8 cellular contexts compared by ENCODE assay signal in the genomic region with DNA sequence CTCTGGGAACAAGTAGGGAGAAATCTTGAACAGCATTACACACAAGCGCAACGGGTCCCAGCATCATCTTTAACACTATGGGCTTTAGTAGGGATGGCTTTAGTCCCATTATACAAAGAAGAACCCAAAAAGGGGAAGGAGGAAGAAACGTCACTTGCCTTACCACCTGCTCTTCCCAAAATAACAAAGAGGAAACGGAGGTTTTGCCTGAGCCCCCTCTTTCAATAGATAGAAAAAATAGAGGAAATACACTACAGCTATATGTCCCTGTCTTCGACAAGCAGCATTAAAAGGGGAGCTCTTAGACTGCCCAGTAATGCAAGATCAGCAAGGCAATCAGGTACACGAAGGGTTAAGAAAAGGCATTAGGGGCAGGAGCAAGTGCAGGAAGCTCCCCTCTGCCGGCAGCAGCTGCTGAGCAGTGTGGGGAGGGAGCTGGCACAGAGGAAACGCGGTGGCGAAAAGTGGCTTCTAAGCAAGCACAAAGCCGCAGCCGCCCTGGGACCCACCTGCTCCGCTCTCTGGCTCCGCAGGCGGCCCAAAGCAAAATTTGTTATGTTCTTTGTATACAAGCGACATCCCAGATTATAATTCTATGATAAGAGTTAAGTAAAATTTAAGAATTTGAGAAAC.
DNase-seq lines count a peak whose midpoint lies in the region; ATAC-seq and TF ChIP-seq lines count a peak whose summit lies in the region.
"Not testable (repeated sequence)": the region's sequence is repeated elsewhere in the genome, so short reads cannot be mapped to it uniquely, and the experiment has no call there.

No MANE protein-coding gene starts in this region.

- CTCF ChIA-PET in CD4-positive, alpha-beta memory T cell (lab: Charles Lee; ENCODE audit: partially characterized antibody): not testable (repeated sequence)
- CTCF ChIA-PET in activated CD8-positive, alpha-beta T cell treated with anti-CD3 and anti-CD28 coated beads for 36 hours (lab: Charles Lee): interaction anchor here (1.2 kb wide), 1 partner anchor 37 kb away, joined by 3 read pairs; no protein-coding TSS in a partner anchor

- H3K4me1 Mint-ChIP-seq in CD4-positive, alpha-beta memory T cell: peaks cover 10 to 21% (median 15%) of the 10 kb centered on the region in 4 donors
- H3K4me1 Mint-ChIP-seq in activated CD8-positive, alpha-beta T cell treated with anti-CD3 and anti-CD28 coated beads for 36 hours (ENCODE audit: low read depth): peaks cover 26% of the 10 kb centered on the region
- H3K4me1 Mint-ChIP-seq in stimulated activated effector memory CD8-positive, alpha-beta T cell treated with anti-CD3 and anti-CD28 coated beads, Interleukin-12 subunit alpha, Interleukin-12 subunit beta, amount 100 ng/mL, for 72 hours: peaks cover 28% of the 10 kb centered on the region

- H3K9me3 ChIP-seq in CD4-positive, alpha-beta memory T cell (ENCODE audit: control insufficient read depth in 1 of 2, low read length in 2 of 2); Karpas-422 (ENCODE audit: low read length); OCI-LY1 (ENCODE audit: low read length): not testable (repeated sequence)

- ATAC-seq in GM18873 (IDR thresholded peaks at IDR 0.05; ENCODE audit: low FRiP score, unreplicated experiment) (peak; percentile 44), HG02973 (IDR thresholded peaks at IDR 0.05; ENCODE audit: unreplicated experiment) (peak; percentile 61)
- peak; percentile 50 for ATAC-seq in activated CD8-positive, alpha-beta T cell treated with anti-CD3 and anti-CD28 coated beads for 36 hours
- peak; percentile 84 for ATAC-seq in stimulated activated effector memory CD8-positive, alpha-beta T cell treated with anti-CD3 and anti-CD28 coated beads, Interleukin-12 subunit alpha, Interleukin-12 subunit beta, amount 100 ng/mL, for 72 hours

- not testable (repeated sequence) for H3K36me3 Mint-ChIP-seq in CD4-positive, alpha-beta memory T cell; activated CD8-positive, alpha-beta T cell treated with anti-CD3 and anti-CD28 coated beads for 36 hours (ENCODE audit: low read depth); stimulated activated effector memory CD8-positive, alpha-beta T cell treated with anti-CD3 and anti-CD28 coated beads, Interleukin-12 subunit alpha, Interleukin-12 subunit beta, amount 100 ng/mL, for 72 hours

- H2AFZ ChIP-seq in Karpas-422 (ENCODE audit: low read length); OCI-LY1 (ENCODE audit: low read length): not testable (repeated sequence)

- H4K20me1 ChIP-seq in Karpas-422 (ENCODE audit: insufficient read depth, low read depth, low read length); OCI-LY1 (ENCODE audit: insufficient read depth, low read length): not testable (repeated sequence)

- H3K9ac ChIP-seq in Karpas-422 (ENCODE audit: low read length): not testable (repeated sequence)
- H3K9ac ChIP-seq in OCI-LY1 (ENCODE audit: low read length): peak overlapping the region; percentile 51; the same call in 1 of the 2 replicates

- DNase-seq in CD4-positive, alpha-beta memory T cell: peak in 3 of 5 donors; percentile 49 to 52 (median 51)
- DNase-seq in Karpas-422: peak; percentile 76
- peak; percentile 60 for DNase-seq in activated CD8-positive, alpha-beta T cell treated with anti-CD3 and anti-CD28 coated beads for 36 hours
- peak; percentile 11 for DNase-seq in germinal center (ENCODE audit: low spot score)
- not testable (repeated sequence) for DNase-seq in stimulated activated effector memory CD8-positive, alpha-beta T cell treated with anti-CD3 and anti-CD28 coated beads, Interleukin-12 subunit alpha, Interleukin-12 subunit beta, amount 100 ng/mL, for 72 hours (ENCODE audit: low spot score in 2 of 2)

- H3K4me3 Mint-ChIP-seq in CD4-positive, alpha-beta memory T cell: peak overlapping the region in 5 of 8 donors; percentile 51 to 61 (median 59)
- peak overlapping the region; percentile 31 for H3K4me3 Mint-ChIP-seq in activated CD8-positive, alpha-beta T cell treated with anti-CD3 and anti-CD28 coated beads for 36 hours
- peak overlapping the region; percentile 21 for H3K4me3 Mint-ChIP-seq in stimulated activated effector memory CD8-positive, alpha-beta T cell treated with anti-CD3 and anti-CD28 coated beads, Interleukin-12 subunit alpha, Interleukin-12 subunit beta, amount 100 ng/mL, for 72 hours

- TF ChIP-seq CTCF in OCI-LY1 (IDR thresholded peaks at IDR 0.05; ENCODE audit: low read length); activated CD8-positive, alpha-beta T cell treated with anti-CD3 and anti-CD28 coated beads for 36 hours (IDR thresholded peaks at IDR 0.05): not testable (repeated sequence)

- H3K36me3 ChIP-seq in CD4-positive, alpha-beta memory T cell (ENCODE audit: insufficient read depth, low read length); Karpas-422 (ENCODE audit: insufficient read depth, low read length); OCI-LY1 (ENCODE audit: insufficient read depth, low read length): not testable (repeated sequence)

- not testable (repeated sequence) for H3F3A ChIP-seq in OCI-LY1 (ENCODE audit: insufficient read depth, low read length)

- H3K4me1 ChIP-seq in CD4-positive, alpha-beta memory T cell (ENCODE audit: insufficient read depth, low read length); Karpas-422 (ENCODE audit: low read length): not testable (repeated sequence)
- H3K4me1 ChIP-seq in OCI-LY1 (ENCODE audit: insufficient read depth, low read length, severe bottlenecking): peaks cover 24% of the 10 kb centered on the region

- not testable (repeated sequence) for H3K79me2 ChIP-seq in Karpas-422 (ENCODE audit: low read length); OCI-LY1 (ENCODE audit: insufficient read depth, low read length)

- H3K9me3 Mint-ChIP-seq in CD4-positive, alpha-beta memory T cell; activated CD8-positive, alpha-beta T cell treated with anti-CD3 and anti-CD28 coated beads for 36 hours; stimulated activated effector memory CD8-positive, alpha-beta T cell treated with anti-CD3 and anti-CD28 coated beads, Interleukin-12 subunit alpha, Interleukin-12 subunit beta, amount 100 ng/mL, for 72 hours: not testable (repeated sequence)

- not testable (repeated sequence) for H3K27me3 Mint-ChIP-seq in CD4-positive, alpha-beta memory T cell; activated CD8-positive, alpha-beta T cell treated with anti-CD3 and anti-CD28 coated beads for 36 hours

- H3K9me2 ChIP-seq in Karpas-422 (replicated peaks; ENCODE audit: insufficient read depth, low read length); OCI-LY1 (ENCODE audit: low read depth, low read length): not testable (repeated sequence)

- not testable (repeated sequence) for H3K4me3 ChIP-seq in CD4-positive, alpha-beta memory T cell (ENCODE audit: low read length in 2 of 2); Karpas-422 (ENCODE audit: low read length)
- peak overlapping the region; percentile 38 for H3K4me3 ChIP-seq in OCI-LY1 (ENCODE audit: low read depth, low read length, poor library complexity, severe bottlenecking)

- H3K27ac Mint-ChIP-seq in CD4-positive, alpha-beta memory T cell: peak overlapping the region in 2 of 7 donors; percentile 30 to 44
- H3K27ac Mint-ChIP-seq in activated CD8-positive, alpha-beta T cell treated with anti-CD3 and anti-CD28 coated beads for 36 hours; stimulated activated effector memory CD8-positive, alpha-beta T cell treated with anti-CD3 and anti-CD28 coated beads, Interleukin-12 subunit alpha, Interleukin-12 subunit beta, amount 100 ng/mL, for 72 hours: not testable (repeated sequence)

- not testable (repeated sequence) for H3K4me2 ChIP-seq in Karpas-422 (ENCODE audit: low read depth, low read length, poor library complexity, severe bottlenecking)
- H3K4me2 ChIP-seq in OCI-LY1 (ENCODE audit: low read length): peak overlapping the region; percentile 63

- intact Hi-C loops in CD4-positive, alpha-beta memory T cell (cut with micrococcal nuclease); activated CD8-positive, alpha-beta T cell treated with anti-CD3 and anti-CD28 coated beads for 36 hours (cut with micrococcal nuclease): not testable (repeated sequence)

- POLR2A ChIA-PET in CD4-positive, alpha-beta memory T cell (lab: Charles Lee; ENCODE audit: partially characterized antibody); activated CD8-positive, alpha-beta T cell treated with anti-CD3 and anti-CD28 coated beads for 36 hours (lab: Charles Lee): not testable (repeated sequence)

- not testable (repeated sequence) for H3K27ac ChIP-seq in CD4-positive, alpha-beta memory T cell (ENCODE audit: low read depth, low read length)
- H3K27ac ChIP-seq in Karpas-422 (ENCODE audit: low read length) (peak overlapping the region; percentile 61), OCI-LY1 (ENCODE audit: low read depth, low read length, poor library complexity, severe bottlenecking) (peak overlapping the region; percentile 83)

- not testable (repeated sequence) for H3K27me3 ChIP-seq in CD4-positive, alpha-beta memory T cell (ENCODE audit: insufficient read depth, low read length); Karpas-422 (ENCODE audit: low read length); OCI-LY1 (ENCODE audit: insufficient read depth, low read length)
